ENCODE assay signal across 40 cellular contexts in genomic region chr1:210912752-210913151, GRCh38.
"Had no signal": no experiment of that assay in that cellular context is flagged by ENCODE, and none has a peak within 500 bp of the region (broad histone marks: within the 10 kb centered on the region; RNA-seq: fewer than 3 reads in every experiment).

No MANE protein-coding gene starts in this region.

- DNase-seq: activated effector memory CD4-positive, alpha-beta T cell treated with anti-CD3 and anti-CD28 coated beads, Interleukin-2, amount 50 U/mL, for 16 hours; activated effector memory CD4-positive, alpha-beta T cell treated with Interleukin-2 at 50 U/mL for 16 hours; activated gamma-delta T cell; activated gamma-delta T cell treated with Interleukin-2 at 50 U/mL for 16 hours; activated naive CD4-positive, alpha-beta T cell; activated naive CD4-positive, alpha-beta T cell treated with anti-CD3 and anti-CD28 coated beads for 36 hours; activated naive CD4-positive, alpha-beta T cell treated with anti-CD3 and anti-CD28 coated beads, Interleukin-2, amount 10 ng/mL, durations not matched to agents 7 days and 5 days; activated naive CD4-positive, alpha-beta T cell treated with anti-CD3 and anti-CD28 coated beads, Interleukin-2, amount 50 U/mL, for 16 hours; activated naive CD4-positive, alpha-beta T cell treated with Interleukin-2 at 50 U/mL for 16 hours; activated naive CD8-positive, alpha-beta T cell treated with anti-CD3 and anti-CD28 coated beads for 36 hours; activated naive CD8-positive, alpha-beta T cell treated with anti-CD3 and anti-CD28 coated beads, Interleukin-2, amount 10 ng/mL, durations not matched to agents 7 days and 5 days; activated naive CD8-positive, alpha-beta T cell treated with anti-CD3 and anti-CD28 coated beads, Interleukin-2, amount 50 U/mL, for 24 hours; activated T-cell treated with anti-CD3 and anti-CD28 coated beads, Interleukin-2, amount 50 U/mL, for 1 hour; activated T-cell treated with anti-CD3 and anti-CD28 coated beads, Interleukin-2, amount 50 U/mL, for 24 hours; activated T-cell treated with anti-CD3 and anti-CD28 coated beads, Interleukin-2, amount 50 U/mL, for 4 hours; activated T-cell treated with anti-CD3 and anti-CD28 coated beads, Interleukin-2, amount 50 U/mL, for 48 hours; activated T-cell treated with anti-CD3 and anti-CD28 coated beads, Interleukin-2, amount 50 U/mL, for 72 hours; adrenal gland; amniotic stem cell; amygdala; anterior cingulate cortex; aorta; body of pancreas; brain microvascular endothelial cell; caudate nucleus; central memory CD4-positive, alpha-beta T cell; cerebellar nuclear complex had no signal

- H3K36me3 Mint-ChIP-seq: activated naive CD4-positive, alpha-beta T cell treated with anti-CD3 and anti-CD28 coated beads, Interleukin-2, amount 10 ng/mL, durations not matched to agents 7 days and 5 days; activated naive CD4-positive, alpha-beta T cell treated with anti-CD3 and anti-CD28 coated beads, Interleukin-2, amount 50 U/mL, for 24 hours; activated naive CD4-positive, alpha-beta T cell treated with anti-CD3 and anti-CD28 coated beads, Interleukin-2, amount 50 U/mL, for 72 hours; activated naive CD8-positive, alpha-beta T cell; activated naive CD8-positive, alpha-beta T cell treated with anti-CD3 and anti-CD28 coated beads for 36 hours; activated naive CD8-positive, alpha-beta T cell treated with anti-CD3 and anti-CD28 coated beads, Interleukin-2, amount 10 ng/mL, durations not matched to agents 7 days and 5 days; brain had no signal

- H3K9me3 ChIP-seq: adrenal gland, ascending aorta, body of pancreas, breast epithelium had no signal

- H3K9me3 Mint-ChIP-seq: activated naive CD4-positive, alpha-beta T cell treated with anti-CD3 and anti-CD28 coated beads for 36 hours; activated naive CD4-positive, alpha-beta T cell treated with anti-CD3 and anti-CD28 coated beads, Interleukin-2, amount 10 ng/mL, durations not matched to agents 7 days and 5 days; activated naive CD4-positive, alpha-beta T cell treated with anti-CD3 and anti-CD28 coated beads, Interleukin-2, amount 50 U/mL, for 24 hours; activated naive CD4-positive, alpha-beta T cell treated with anti-CD3 and anti-CD28 coated beads, Interleukin-2, amount 50 U/mL, for 72 hours; activated naive CD8-positive, alpha-beta T cell treated with anti-CD3 and anti-CD28 coated beads for 36 hours; activated naive CD8-positive, alpha-beta T cell treated with anti-CD3 and anti-CD28 coated beads, Interleukin-2, amount 10 ng/mL, durations not matched to agents 7 days and 5 days; activated naive CD8-positive, alpha-beta T cell treated with anti-CD3 and anti-CD28 coated beads, Interleukin-2, amount 50 U/mL, for 24 hours; activated T-cell treated with anti-CD3 and anti-CD28 coated beads, Interleukin-2, amount 50 U/mL, for 24 hours; activated T-cell treated with anti-CD3 and anti-CD28 coated beads, Interleukin-2, amount 50 U/mL, for 4 hours; activated T-cell treated with anti-CD3 and anti-CD28 coated beads, Interleukin-2, amount 50 U/mL, for 72 hours; activated T-helper 1 cell treated with anti-CD3 and anti-CD28 coated beads, Interleukin-12 subunit alpha, Interleukin-12 subunit beta, Interleukin-2, Interleukin-4 antibody, amounts not matched to agents 30 ng/mL and 10 ng/mL and 1 ng/mL, durations not matched to agents 14 hours and 24 hours and 36 hours; activated T-helper 17 cell treated with anti-CD3 and anti-CD28 coated beads, Interleukin-2, amount 50 U/mL, for 72 hours; activated T-helper 2 cell treated with anti-CD3 and anti-CD28 coated beads, Interferon-gamma antibody, Interleukin-2, Interleukin-4, amounts not matched to agents 10 μg/mL and 5 μg/mL and 100 μg/mL, durations not matched to agents 14 hours and 24 hours and 36 hours; brain; central memory CD8-positive, alpha-beta T cell had no signal

- H3K36me3 ChIP-seq: adrenal gland, ascending aorta, brain microvascular endothelial cell, breast epithelium, cardiac muscle cell had no signal

- H3K4me3 Mint-ChIP-seq: activated naive CD4-positive, alpha-beta T cell treated with anti-CD3 and anti-CD28 coated beads for 36 hours; activated naive CD4-positive, alpha-beta T cell treated with anti-CD3 and anti-CD28 coated beads, Interleukin-2, amount 10 ng/mL, durations not matched to agents 7 days and 5 days; activated naive CD4-positive, alpha-beta T cell treated with anti-CD3 and anti-CD28 coated beads, Interleukin-2, amount 50 U/mL, for 24 hours; activated naive CD8-positive, alpha-beta T cell; activated naive CD8-positive, alpha-beta T cell treated with anti-CD3 and anti-CD28 coated beads for 36 hours; activated naive CD8-positive, alpha-beta T cell treated with anti-CD3 and anti-CD28 coated beads, Interleukin-2, amount 10 ng/mL, durations not matched to agents 7 days and 5 days; activated naive CD8-positive, alpha-beta T cell treated with anti-CD3 and anti-CD28 coated beads, Interleukin-2, amount 50 U/mL, for 24 hours; activated T-cell treated with anti-CD3 and anti-CD28 coated beads, Interleukin-2, amount 50 U/mL, for 24 hours; activated T-cell treated with anti-CD3 and anti-CD28 coated beads, Interleukin-2, amount 50 U/mL, for 4 hours; activated T-cell treated with anti-CD3 and anti-CD28 coated beads, Interleukin-2, amount 50 U/mL, for 72 hours; activated T-helper 1 cell treated with anti-CD3 and anti-CD28 coated beads, Interleukin-12 subunit alpha, Interleukin-12 subunit beta, Interleukin-2, Interleukin-4 antibody, amounts not matched to agents 30 ng/mL and 10 ng/mL and 1 ng/mL, durations not matched to agents 14 hours and 24 hours and 36 hours; activated T-helper 17 cell treated with anti-CD3 and anti-CD28 coated beads, Interleukin-2, amount 50 U/mL, for 72 hours; brain; central memory CD8-positive, alpha-beta T cell had no signal

- H3K4me1 Mint-ChIP-seq: activated naive CD4-positive, alpha-beta T cell treated with anti-CD3 and anti-CD28 coated beads, Interleukin-2, amount 10 ng/mL, durations not matched to agents 7 days and 5 days; activated naive CD4-positive, alpha-beta T cell treated with anti-CD3 and anti-CD28 coated beads, Interleukin-2, amount 50 U/mL, for 24 hours; activated naive CD8-positive, alpha-beta T cell treated with anti-CD3 and anti-CD28 coated beads for 36 hours; activated naive CD8-positive, alpha-beta T cell treated with anti-CD3 and anti-CD28 coated beads, Interleukin-2, amount 10 ng/mL, durations not matched to agents 7 days and 5 days; activated naive CD8-positive, alpha-beta T cell treated with anti-CD3 and anti-CD28 coated beads, Interleukin-2, amount 50 U/mL, for 24 hours; activated T-helper 17 cell treated with anti-CD3 and anti-CD28 coated beads, Interleukin-2, amount 50 U/mL, for 72 hours; central memory CD8-positive, alpha-beta T cell had no signal

- H3K4me1 ChIP-seq: adrenal gland, ascending aorta, body of pancreas, breast epithelium had no signal

- H3K27me3 ChIP-seq: adrenal gland, ascending aorta, body of pancreas, brain microvascular endothelial cell, breast epithelium, cardiac muscle cell had no signal

- H3K27me3 Mint-ChIP-seq: brain had no signal

- H3K27ac Mint-ChIP-seq: activated naive CD4-positive, alpha-beta T cell treated with anti-CD3 and anti-CD28 coated beads for 36 hours; activated naive CD4-positive, alpha-beta T cell treated with anti-CD3 and anti-CD28 coated beads, Interleukin-2, amount 10 ng/mL, durations not matched to agents 7 days and 5 days; activated naive CD4-positive, alpha-beta T cell treated with anti-CD3 and anti-CD28 coated beads, Interleukin-2, amount 50 U/mL, for 24 hours; activated naive CD4-positive, alpha-beta T cell treated with anti-CD3 and anti-CD28 coated beads, Interleukin-2, amount 50 U/mL, for 72 hours; activated naive CD8-positive, alpha-beta T cell; activated naive CD8-positive, alpha-beta T cell treated with anti-CD3 and anti-CD28 coated beads for 36 hours; activated naive CD8-positive, alpha-beta T cell treated with anti-CD3 and anti-CD28 coated beads, Interleukin-2, amount 10 ng/mL, durations not matched to agents 7 days and 5 days; activated naive CD8-positive, alpha-beta T cell treated with anti-CD3 and anti-CD28 coated beads, Interleukin-2, amount 50 U/mL, for 24 hours; activated T-cell treated with anti-CD3 and anti-CD28 coated beads, Interleukin-2, amount 50 U/mL, for 24 hours; activated T-cell treated with anti-CD3 and anti-CD28 coated beads, Interleukin-2, amount 50 U/mL, for 72 hours; activated T-helper 1 cell treated with anti-CD3 and anti-CD28 coated beads, Interleukin-12 subunit alpha, Interleukin-12 subunit beta, Interleukin-2, Interleukin-4 antibody, amounts not matched to agents 30 ng/mL and 10 ng/mL and 1 ng/mL, durations not matched to agents 14 hours and 24 hours and 36 hours; activated T-helper 17 cell treated with anti-CD3 and anti-CD28 coated beads, Interleukin-2, amount 50 U/mL, for 72 hours; activated T-helper 2 cell treated with anti-CD3 and anti-CD28 coated beads, Interferon-gamma antibody, Interleukin-2, Interleukin-4, amounts not matched to agents 10 μg/mL and 5 μg/mL and 100 μg/mL, durations not matched to agents 14 hours and 24 hours and 36 hours; brain had no signal

- FAIRE-seq: astrocyte, bronchial epithelial cell had no signal

- H3K27ac ChIP-seq: adrenal gland, ascending aorta, body of pancreas, brain microvascular endothelial cell, breast epithelium, cardiac muscle cell had no signal

- ATAC-seq: activated naive CD4-positive, alpha-beta T cell treated with anti-CD3 and anti-CD28 coated beads, Interleukin-2, amount 50 U/mL, for 72 hours; activated naive CD8-positive, alpha-beta T cell treated with anti-CD3 and anti-CD28 coated beads, Interleukin-2, amount 50 U/mL, for 24 hours; activated T-cell treated with anti-CD3 and anti-CD28 coated beads, Interleukin-2, amount 50 U/mL, for 4 hours; activated T-cell treated with anti-CD3 and anti-CD28 coated beads, Interleukin-2, amount 50 U/mL, for 72 hours; activated T-helper 17 cell treated with anti-CD3 and anti-CD28 coated beads, Interleukin-2, amount 50 U/mL, for 72 hours; body of pancreas had no signal

- H3K4me3 ChIP-seq: adrenal gland, ascending aorta, body of pancreas, breast epithelium, cardiac muscle cell had no signal
